In the genomic region with DNA sequence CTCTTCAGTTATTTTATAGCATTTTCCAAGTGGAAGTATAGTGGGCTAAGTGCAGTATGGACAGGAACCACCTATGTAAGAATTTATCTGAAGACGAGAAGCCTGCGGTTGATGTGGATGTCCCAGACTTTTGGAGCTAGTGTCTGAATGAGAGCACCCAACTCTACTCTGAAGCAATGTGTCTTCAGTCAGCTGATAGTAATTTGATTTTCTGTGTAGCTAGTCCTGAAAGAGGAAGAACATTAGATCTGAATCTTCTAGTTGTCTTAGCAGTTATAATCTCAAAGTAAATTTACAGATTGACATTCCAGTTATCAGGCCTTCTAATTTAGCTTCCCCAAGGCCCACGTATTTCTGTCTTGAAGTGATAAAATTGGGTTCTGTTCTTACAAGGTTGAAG, we compare ENCODE assay signal across 8 cellular contexts. TPM values are rescaled to one million over a fixed set of nuclear protein-coding genes. Genes with fewer than 3 reads are reported as not detected.
A peak's percentile ranks its signal among the peaks of the same experiment; 100 is the strongest.
DNase-seq lines count a peak whose midpoint lies in the region; TF ChIP-seq lines count a peak whose summit lies in the region.

No MANE protein-coding gene starts in this region.

- H3K9me2 ChIP-seq in OCI-LY1 (ENCODE audit: low read depth, low read length), result no peaks in the 10 kb centered on the region

- peak overlapping the region; percentile 15 for H3K27ac ChIP-seq in OCI-LY1 (ENCODE audit: low read depth, low read length, poor library complexity, severe bottlenecking)
- no peak overlapping the region for H3K27ac ChIP-seq in ectodermal cell (ENCODE audit: insufficient read depth, low read depth, low read length, poor library complexity, severe bottlenecking)
- no peak overlapping the region for H3K27ac ChIP-seq in caudate nucleus (ENCODE audit: low read depth, low read length)
- peak overlapping the region in 1 of 3 donors; percentile 90 for H3K27ac ChIP-seq in thyroid gland

- TF ChIP-seq POLR2A in thyroid gland (IDR thresholded peaks at IDR 0.05), result no peak

- H3K27me3 ChIP-seq in OCI-LY1 (ENCODE audit: insufficient read depth, low read length) (no peaks in the 10 kb centered on the region), ectodermal cell (ENCODE audit: control insufficient read depth, insufficient read depth, low read length, poor library complexity, severe bottlenecking) (no peaks in the 10 kb centered on the region), neuron (ENCODE audit: insufficient read depth, low read length) (no peaks in the 10 kb centered on the region), thyroid gland (no peaks in the 10 kb centered on the region)

- H4K20me1 ChIP-seq in OCI-LY1 (ENCODE audit: insufficient read depth, low read length), result no peaks in the 10 kb centered on the region

- no peaks in the 10 kb centered on the region for H3F3A ChIP-seq in OCI-LY1 (ENCODE audit: insufficient read depth, low read length)

- H3K4me1 ChIP-seq in OCI-LY1 (ENCODE audit: insufficient read depth, low read length, severe bottlenecking) (peaks cover 24% of the 10 kb centered on the region), ectodermal cell (ENCODE audit: control insufficient read depth, insufficient read depth, low read length) (peaks cover 10% of the 10 kb centered on the region), neuron (ENCODE audit: insufficient read depth, low read length) (peaks cover 20% of the 10 kb centered on the region), thyroid gland (peaks cover 10 to 26% of the 10 kb centered on the region in 2 donors)

- no TSS peak for BruUV-seq in Calu3 (replicated peaks; lab: Mats Ljungman, UMichigan)

- H3K9me3 Mint-ChIP-seq in Calu3 (ENCODE audit: low read depth, unreplicated experiment), result no peaks in the 10 kb centered on the region

- H3K4me3 ChIP-seq in OCI-LY1 (ENCODE audit: low read depth, low read length, poor library complexity, severe bottlenecking) (peak overlapping the region; percentile 64), ectodermal cell (ENCODE audit: insufficient read depth, low read depth, low read length) (peak overlapping the region; percentile 68), neuron (ENCODE audit: low read length) (peak overlapping the region; percentile 76), thyroid gland (replicated peaks in 1 of 3) (peak overlapping the region in 1 of 3 donors; percentile 55)

- H3K9ac ChIP-seq in OCI-LY1 (ENCODE audit: low read length), result peak overlapping the region; percentile 63

- H2AFZ ChIP-seq in OCI-LY1 (ENCODE audit: low read length) (no peak overlapping the region), neuron (ENCODE audit: low read depth, low read length) (no peak overlapping the region)

- 0 out of 2 replicates have a peak, but pooled peaks cover 5% of the 10 kb centered on the region for H3K79me2 ChIP-seq in OCI-LY1 (ENCODE audit: insufficient read depth, low read length)

- H3K36me3 ChIP-seq in OCI-LY1 (ENCODE audit: insufficient read depth, low read length) (no peaks in the 10 kb centered on the region), ectodermal cell (ENCODE audit: control insufficient read depth, insufficient read depth, low read length) (no peaks in the 10 kb centered on the region), neuron (ENCODE audit: insufficient read depth, low read length) (peaks cover 2% of the 10 kb centered on the region), thyroid gland (no peaks in the 10 kb centered on the region)

- H3K36me3 Mint-ChIP-seq in Calu3 (ENCODE audit: insufficient read depth, unreplicated experiment), result peaks cover 43% of the 10 kb centered on the region

- peaks cover 28% of the 10 kb centered on the region for H3K4me1 Mint-ChIP-seq in Calu3 (ENCODE audit: low read depth, unreplicated experiment)

- H3K4me2 ChIP-seq in OCI-LY1 (ENCODE audit: low read length), result peak overlapping the region; percentile 92

- H3K4me3 Mint-ChIP-seq in Calu3 (ENCODE audit: low read depth, unreplicated experiment), result peak overlapping the region; percentile 96

- no peak for TF ChIP-seq CTCF in Calu3 (IDR thresholded peaks at IDR 0.05; ENCODE audit: unreplicated experiment)
- no peak for TF ChIP-seq CTCF in OCI-LY1 (IDR thresholded peaks at IDR 0.05; ENCODE audit: low read length)
- no peak for TF ChIP-seq CTCF in thyroid gland (IDR thresholded peaks at IDR 0.05)

- H3K9me3 ChIP-seq in OCI-LY1 (ENCODE audit: low read length) (no peaks in the 10 kb centered on the region), ectodermal cell (ENCODE audit: control insufficient read depth, low read length) (no peaks in the 10 kb centered on the region), neuron (ENCODE audit: low read length) (peaks cover 2% of the 10 kb centered on the region), thyroid gland (no peaks in the 10 kb centered on the region)

- WGBS in ectodermal cell, 2 experiments, result 95 to 98% methylated on average over 3 of the region's 3 CpGs
- WGBS in thyroid gland, 2 donors, result 86 to 88% methylated on average over 3 of the region's 3 CpGs

- intact Hi-C loops in Calu3 (cut with micrococcal nuclease; ENCODE audit: unreplicated experiment), result no loop called here
- intact Hi-C loops in thyroid gland (cut with DNase I), result loop anchor here (10.0 kb wide), 1 partner anchor 175 kb away; no protein-coding TSS in a partner anchor

- no peaks in the 10 kb centered on the region for H3K27me3 Mint-ChIP-seq in Calu3 (ENCODE audit: unreplicated experiment)

- peak overlapping the region; percentile 95 for H3K27ac Mint-ChIP-seq in Calu3 (ENCODE audit: unreplicated experiment)

- no peak for DNase-seq in Calu3
- DNase-seq in NCI-H524 treated with DMSO at 0.1 percent for 48 hours (lab: John Stamatoyannopoulos, UW), result no peak
- no peak for DNase-seq in caudate nucleus (lab: John Stamatoyannopoulos, UW)
- DNase-seq in thyroid gland, result no peak
- no peak for DNase-seq in DMS 273 (lab: John Stamatoyannopoulos, UW; ENCODE audit: unreplicated experiment)

- CTCF ChIA-PET in Calu3 (lab: Charles Lee), result no interaction called here

RNA-seq across cellular contexts. Expression of gene TCAIM, which starts 1.4 kb away (rescaled TPM):
- total RNA-seq in Calu3 (2022) (24.3 and 24.9 TPM in 2 replicates), thyroid gland (10 to 100 TPM; 26.2 to 33.3 (median 27.7) TPM)
- polyA plus RNA-seq in ectodermal cell (2013, experiment 1 of 4), result 26.3 TPM
- polyA plus RNA-seq in ectodermal cell (2013, experiment 2 of 4), result 26.3 TPM
- polyA plus RNA-seq in ectodermal cell (2013, experiment 3 of 4), result 22.5 TPM
- polyA plus RNA-seq in ectodermal cell (2013, experiment 4 of 4), result 24.8 TPM
